ENCODE assay signal across 10 cellular contexts in genomic region chr6:160667854-160668481, GRCh38. TPM values are rescaled to one million over a fixed set of nuclear protein-coding genes. Genes with fewer than 3 reads are reported as not detected.
DNase-seq lines count a peak whose midpoint lies in the region; ATAC-seq and TF ChIP-seq lines count a peak whose summit lies in the region.
"Had no signal": no experiment of that assay in that cellular context is flagged by ENCODE, and none has a peak within 500 bp of the region (broad histone marks: within the 10 kb centered on the region; RNA-seq: fewer than 3 reads in every experiment).

No MANE protein-coding gene starts in this region.

- no peaks in the 10 kb centered on the region for H3K79me2 ChIP-seq in DND-41 (ENCODE audit: insufficient read depth, low read length)

- H3K27ac Mint-ChIP-seq in glutamatergic neuron (ENCODE audit: unreplicated experiment) (no peak overlapping the region), type B pancreatic cell (no peak overlapping the region)
- H3K27ac Mint-ChIP-seq: stimulated activated naive CD8-positive, alpha-beta T cell treated with anti-CD3 and anti-CD28 coated beads, Interleukin-15, Interleukin-2, amounts not matched to agents 100 ng/mL and 50 ng/mL, for 24 hours had no signal

- TF ChIP-seq CTCF in DND-41 (IDR thresholded peaks at IDR 0.05; ENCODE audit: borderline replicate concordance, extremely low read depth, low read length, poor library complexity, severe bottlenecking) (peak; percentile 65), glutamatergic neuron (IDR thresholded peaks at IDR 0.05; ENCODE audit: partially characterized antibody, unreplicated experiment) (peak; percentile 45), type B pancreatic cell (conservative IDR thresholded peaks at IDR 0.05) (peak; percentile 68)

- H3K9me3 Mint-ChIP-seq in glutamatergic neuron (ENCODE audit: unreplicated experiment) (no peaks in the 10 kb centered on the region), type B pancreatic cell (no peaks in the 10 kb centered on the region)

- no peak overlapping the region for H3K27ac ChIP-seq in DND-41 (ENCODE audit: low read length)

- no peaks in the 10 kb centered on the region for H3K36me3 Mint-ChIP-seq in glutamatergic neuron (ENCODE audit: unreplicated experiment)
- H3K36me3 Mint-ChIP-seq in type B pancreatic cell = no peaks in the 10 kb centered on the region

- H3K9ac ChIP-seq in DND-41 (ENCODE audit: low read depth, low read length) = no peak overlapping the region

- H3K9me3 ChIP-seq in DND-41 (ENCODE audit: insufficient read depth, low read length, severe bottlenecking) = no peaks in the 10 kb centered on the region

- H3K4me2 ChIP-seq in DND-41 (ENCODE audit: insufficient read depth, low read length) = no peak overlapping the region

- H3K36me3 ChIP-seq in DND-41 (ENCODE audit: insufficient read depth, low read length) = no peaks in the 10 kb centered on the region

- ATAC-seq in DND-41 (ENCODE audit: insufficient read depth, low read depth) (0 out of 3 replicates have a peak, but pooled peaks have one; percentile 50), GM19351 (IDR thresholded peaks at IDR 0.05; ENCODE audit: unreplicated experiment) (peak; percentile 95), HG03457 (IDR thresholded peaks at IDR 0.05; ENCODE audit: unreplicated experiment) (peak; percentile 71), SK-N-SH treated with all-trans-retinoic acid at 6 μM for 48 hours (peak; percentile 39; the same call in 1 of the 3 replicates), HG03045 (IDR thresholded peaks at IDR 0.05; ENCODE audit: unreplicated experiment) (no peak)

- H2AFZ ChIP-seq in DND-41 (ENCODE audit: low read depth, low read length) = no peak overlapping the region

- H3K4me3 ChIP-seq in DND-41 (ENCODE audit: low read depth in 1 of 2, low read length in 2 of 2) = no peak overlapping the region

- H3K4me1 ChIP-seq in DND-41 (ENCODE audit: insufficient read depth, low read length) = no peaks in the 10 kb centered on the region

- no peaks in the 10 kb centered on the region for H3K27me3 ChIP-seq in DND-41 (ENCODE audit: insufficient read depth, low read length, poor library complexity)

- H4K20me1 ChIP-seq in DND-41 (ENCODE audit: insufficient read depth, low read length) = no peaks in the 10 kb centered on the region

- H3K27me3 Mint-ChIP-seq in glutamatergic neuron (ENCODE audit: unreplicated experiment) = no peaks in the 10 kb centered on the region
- peaks cover 7% of the 10 kb centered on the region for H3K27me3 Mint-ChIP-seq in type B pancreatic cell

- no peak overlapping the region for H3K4me3 Mint-ChIP-seq in glutamatergic neuron (ENCODE audit: unreplicated experiment)
- H3K4me3 Mint-ChIP-seq in type B pancreatic cell = no peak overlapping the region
- H3K4me3 Mint-ChIP-seq: stimulated activated naive CD8-positive, alpha-beta T cell treated with anti-CD3 and anti-CD28 coated beads, Interleukin-15, Interleukin-2, amounts not matched to agents 100 ng/mL and 50 ng/mL, for 24 hours had no signal

- H3K4me1 Mint-ChIP-seq in glutamatergic neuron (ENCODE audit: low read depth, unreplicated experiment) (no peaks in the 10 kb centered on the region), type B pancreatic cell (ENCODE audit: unreplicated experiment) (no peaks in the 10 kb centered on the region)

- peak; percentile 35 for DNase-seq in DND-41
- no peak for DNase-seq in glutamatergic neuron
- no peak for DNase-seq in type B pancreatic cell (ENCODE audit: extremely low spot score, unreplicated experiment)
- DNase-seq in hepatic stellate cell (ENCODE audit: low spot score) = no peak

TF ChIP-seq in SK-N-SH treated with all-trans-retinoic acid at 6 μM for 48 hours, 23 proteins besides CTCF, POLR2A, EP300 and RAD21:
- no peak for TF ChIP-seq ZNF565 (CRISPR knock-in tag; conservative IDR thresholded peaks at IDR 0.05; ENCODE audit: low read depth)
- no peak for TF ChIP-seq GLIS3 (CRISPR knock-in tag; IDR thresholded peaks at IDR 0.05)
- TF ChIP-seq CREB5 (CRISPR knock-in tag; IDR thresholded peaks at IDR 0.05; ENCODE audit: low read depth) = no peak
- no peak for TF ChIP-seq OSR1 (CRISPR knock-in tag; IDR thresholded peaks at IDR 0.05)
- TF ChIP-seq, protein P1, sequence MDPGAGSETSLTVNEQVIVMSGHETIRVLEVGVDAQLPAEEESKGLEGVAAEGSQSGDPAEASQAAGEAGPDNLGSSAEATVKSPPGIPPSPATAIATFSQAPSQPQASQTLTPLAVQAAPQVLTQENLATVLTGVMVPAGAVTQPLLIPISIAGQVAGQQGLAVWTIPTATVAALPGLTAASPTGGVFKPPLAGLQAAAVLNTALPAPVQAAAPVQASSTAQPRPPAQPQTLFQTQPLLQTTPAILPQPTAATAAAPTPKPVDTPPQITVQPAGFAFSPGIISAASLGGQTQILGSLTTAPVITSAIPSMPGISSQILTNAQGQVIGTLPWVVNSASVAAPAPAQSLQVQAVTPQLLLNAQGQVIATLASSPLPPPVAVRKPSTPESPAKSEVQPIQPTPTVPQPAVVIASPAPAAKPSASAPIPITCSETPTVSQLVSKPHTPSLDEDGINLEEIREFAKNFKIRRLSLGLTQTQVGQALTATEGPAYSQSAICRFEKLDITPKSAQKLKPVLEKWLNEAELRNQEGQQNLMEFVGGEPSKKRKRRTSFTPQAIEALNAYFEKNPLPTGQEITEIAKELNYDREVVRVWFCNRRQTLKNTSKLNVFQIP (CRISPR knock-in tag; IDR thresholded peaks at IDR 0.05; ENCODE audit: borderline replicate concordance, low read depth) = no peak
- TF ChIP-seq ESRRG (CRISPR knock-in tag; IDR thresholded peaks at IDR 0.05) = no peak
- TF ChIP-seq RARB (CRISPR knock-in tag; IDR thresholded peaks at IDR 0.05) = no peak
- no peak for TF ChIP-seq ZNF8 (CRISPR knock-in tag; IDR thresholded peaks at IDR 0.05)
- no peak for TF ChIP-seq BACH2 (CRISPR knock-in tag; IDR thresholded peaks at IDR 0.05; ENCODE audit: borderline replicate concordance)
- TF ChIP-seq ISL1 (CRISPR knock-in tag; IDR thresholded peaks at IDR 0.05) = no peak
- TF ChIP-seq PATZ1 (CRISPR knock-in tag; IDR thresholded peaks at IDR 0.05; ENCODE audit: borderline replicate concordance) = no peak
- no peak for TF ChIP-seq ZFP3 (CRISPR knock-in tag; IDR thresholded peaks at IDR 0.05)
- no peak for TF ChIP-seq ZFP30 (CRISPR knock-in tag; IDR thresholded peaks at IDR 0.05)
- TF ChIP-seq SNAI2 (CRISPR knock-in tag; IDR thresholded peaks at IDR 0.05) = no peak
- no peak for TF ChIP-seq CSDC2 (CRISPR knock-in tag; IDR thresholded peaks at IDR 0.05)

RNA-seq across cellular contexts. Expression of gene LPA, which starts 3.9 kb away (rescaled TPM):
- 1.9 TPM for total RNA-seq in glutamatergic neuron (ENCODE audit: unreplicated experiment)
- total RNA-seq in type B pancreatic cell (ENCODE audit: low replicate concordance) = 0.31 and 0.56 TPM in 2 replicates
- total RNA-seq: fibroblast of villous mesenchyme had no signal

RNA-seq across cellular contexts. Expression of gene PLG, which starts 34.1 kb away (rescaled TPM):
- total RNA-seq in glutamatergic neuron (ENCODE audit: unreplicated experiment) = not detected
- 0.46 and 0.59 TPM in 2 replicates for total RNA-seq in type B pancreatic cell (ENCODE audit: low replicate concordance)
- total RNA-seq: fibroblast of villous mesenchyme had no signal
